8 cellular contexts compared by ENCODE assay signal in the genomic region with DNA sequence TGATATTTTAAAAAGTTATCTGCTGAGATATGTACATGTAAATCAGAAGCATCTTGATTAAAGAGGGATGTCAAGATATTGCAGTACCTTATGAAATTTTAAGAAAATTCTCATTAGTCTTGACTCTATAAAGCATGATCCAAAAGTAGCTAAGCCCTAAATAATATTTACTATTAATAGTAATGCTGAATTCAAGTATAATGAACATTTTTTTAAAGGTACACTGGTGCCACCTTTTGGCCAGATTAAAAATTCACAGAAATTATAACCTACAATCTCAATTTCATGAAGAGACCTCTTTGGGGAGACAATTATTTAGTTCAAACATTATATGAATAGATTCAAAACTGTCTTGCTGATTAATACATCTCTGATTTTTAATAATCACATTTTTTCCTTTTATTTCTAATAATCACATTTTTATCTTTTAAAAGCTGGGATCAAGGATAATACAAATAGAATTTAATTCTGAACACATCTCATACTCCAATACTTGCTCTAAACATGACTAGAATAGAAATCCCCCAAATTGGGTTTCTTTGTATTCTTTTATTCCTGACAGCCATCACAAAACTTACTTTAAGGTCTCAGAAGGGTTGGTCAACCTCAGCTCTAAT. TPM values are rescaled to one million over a fixed set of nuclear protein-coding genes. Genes with fewer than 3 reads are reported as not detected.
DNase-seq lines count a peak whose midpoint lies in the region; ATAC-seq and TF ChIP-seq lines count a peak whose summit lies in the region.

No MANE protein-coding gene starts in this region.

- no peak overlapping the region for H3K9ac ChIP-seq in smooth muscle cell (ENCODE audit: low read depth)

- no peaks in the 10 kb centered on the region for H4K20me1 ChIP-seq in smooth muscle cell (ENCODE audit: low read depth)

- H3K4me1 ChIP-seq in esophagus muscularis mucosa (no peaks in the 10 kb centered on the region), smooth muscle cell (ENCODE audit: low read depth) (no peaks in the 10 kb centered on the region)

- H3K9me3 ChIP-seq in esophagus muscularis mucosa (no peaks in the 10 kb centered on the region), smooth muscle cell (replicated peaks; ENCODE audit: low read depth) (no peaks in the 10 kb centered on the region)

- H3K4me2 ChIP-seq in smooth muscle cell: no peak overlapping the region

- H2AFZ ChIP-seq in smooth muscle cell (ENCODE audit: low read depth): no peak overlapping the region

- no peak for TF ChIP-seq POLR2A in esophagus muscularis mucosa (IDR thresholded peaks at IDR 0.05; ENCODE audit: low read depth)

- H3F3A ChIP-seq in smooth muscle cell (ENCODE audit: low read depth): peaks cover 10% of the 10 kb centered on the region

- H3K27ac ChIP-seq in esophagus muscularis mucosa (replicated peaks in 1 of 4): no peak overlapping the region
- H3K27ac ChIP-seq in smooth muscle cell (ENCODE audit: low read depth): no peak overlapping the region

- H3K27me3 ChIP-seq in esophagus muscularis mucosa: no peaks in the 10 kb centered on the region
- no peaks in the 10 kb centered on the region for H3K27me3 ChIP-seq in smooth muscle cell (ENCODE audit: low read depth)

- H3K4me3 ChIP-seq in esophagus muscularis mucosa: no peak overlapping the region
- H3K4me3 ChIP-seq in smooth muscle cell: no peak overlapping the region

- intact Hi-C loops in esophagus muscularis mucosa (cut with DNase I): loop anchor here (5.0 kb wide), 3 partner anchors 34 to 136 kb away; no protein-coding TSS in a partner anchor

- H3K79me2 ChIP-seq in smooth muscle cell (ENCODE audit: low read depth): peaks cover 6% of the 10 kb centered on the region

- peak; percentile 43 to 57 (median 51) for TF ChIP-seq CTCF in esophagus muscularis mucosa (IDR thresholded peaks at IDR 0.05)
- peak; percentile 51 for TF ChIP-seq CTCF in smooth muscle cell (IDR thresholded peaks at IDR 0.05; ENCODE audit: borderline replicate concordance, insufficient read depth, poor library complexity, severe bottlenecking)

- DNase-seq in NCI-H748 (lab: John Stamatoyannopoulos, UW; ENCODE audit: unreplicated experiment) (peak; percentile 17), NCI-H748 treated with DMSO at 0.1 percent for 48 hours (lab: John Stamatoyannopoulos, UW) (no peak), NCI-H69 (lab: John Stamatoyannopoulos, UW) (peak; percentile 40), esophagus muscularis mucosa (ENCODE audit: extremely low spot score) (no peak), smooth muscle cell (lab: John Stamatoyannopoulos, UW; ENCODE audit: unreplicated experiment) (no peak), retina (no peak), SW480 (ENCODE audit: low spot score) (no peak)

- TF ChIP-seq EP300 in esophagus muscularis mucosa (IDR thresholded peaks at IDR 0.05): no peak

- H3K36me3 ChIP-seq in esophagus muscularis mucosa (peaks cover 0 to 21% (median 8%) of the 10 kb centered on the region in 4 donors), smooth muscle cell (ENCODE audit: low read depth) (no peaks in the 10 kb centered on the region)

- no peak for ATAC-seq in GM18907 (IDR thresholded peaks at IDR 0.05; ENCODE audit: unreplicated experiment)

RNA-seq across cellular contexts. Expression of gene AKAP5, which starts 13.4 kb away (rescaled TPM):
- total RNA-seq in esophagus muscularis mucosa (1 to 10 TPM in 2 of 4 donors, under 1 TPM in 2; 0.45 to 2.1 (median 1.4) TPM), smooth muscle cell (4.4 and 7.6 TPM in 2 replicates)
- polyA plus RNA-seq in smooth muscle cell: 0.80 and 0.94 TPM in 2 replicates

RNA-seq across cellular contexts. Expression of gene ZBTB25, which starts 24.9 kb away (rescaled TPM):
- total RNA-seq in esophagus muscularis mucosa (10 to 100 TPM in 2 of 4 donors, 1 to 10 TPM in 2; 7.3 to 13.3 (median 10.4) TPM), smooth muscle cell (8.9 and 12.5 TPM in 2 replicates)
- 6.9 and 13.3 TPM in 2 replicates for polyA plus RNA-seq in smooth muscle cell

RNA-seq across cellular contexts. Expression of gene ZBTB1, which starts 25.8 kb away (rescaled TPM):
- total RNA-seq in esophagus muscularis mucosa (10 to 100 TPM; 31.4 to 41.9 (median 35.3) TPM), smooth muscle cell (82.9 and 106 TPM in 2 replicates)
- 39.7 and 41.3 TPM in 2 replicates for polyA plus RNA-seq in smooth muscle cell

Comparison
In these comparisons a context has a peak if more than half of its experiments do, and no peak if none do; other contexts are left out.
1. DNase-seq: peak in NCI-H748 (single experiment) and NCI-H69 (single experiment); none in NCI-H748 treated with DMSO at 0.1 percent for 48 hours (single experiment), esophagus muscularis mucosa (single experiment), smooth muscle cell (single experiment), retina (single experiment) and SW480 (single experiment).